Comparison of ENCODE assay signal across 15 cellular contexts in genomic region chr11:85318573-85318972, GRCh38.
"Had no signal": no experiment of that assay in that cellular context is flagged by ENCODE, and none has a peak within 500 bp of the region (broad histone marks: within the 10 kb centered on the region; RNA-seq: fewer than 3 reads in every experiment).

No MANE protein-coding gene starts in this region.

- H3K4me1 Mint-ChIP-seq: activated naive CD8-positive, alpha-beta T cell treated with anti-CD3 and anti-CD28 coated beads, Interleukin-2, amount 10 ng/mL, durations not matched to agents 7 days and 5 days; natural killer cell had no signal

- H3K27ac Mint-ChIP-seq: activated naive CD8-positive, alpha-beta T cell treated with anti-CD3 and anti-CD28 coated beads, Interleukin-2, amount 10 ng/mL, durations not matched to agents 7 days and 5 days; activated T-helper 1 cell treated with anti-CD3 and anti-CD28 coated beads, Interleukin-12 subunit alpha, Interleukin-12 subunit beta, Interleukin-2, Interleukin-4 antibody, amounts not matched to agents 30 ng/mL and 10 ng/mL and 1 ng/mL, durations not matched to agents 14 hours and 24 hours and 36 hours; memory B cell; natural killer cell; WTC11 had no signal

- H3K27me3 ChIP-seq: brain microvascular endothelial cell, right atrium auricular region had no signal

- ATAC-seq: natural killer cell; stimulated activated memory B cell treated with anti-CD40 and anti-IgM and Interleukin-4, amounts not matched to agents 10 μg/mL and 1 μg/mL and 100 μg/mL, for 72 hours; WTC11 had no signal

- H3K36me3 Mint-ChIP-seq: activated naive CD8-positive, alpha-beta T cell treated with anti-CD3 and anti-CD28 coated beads, Interleukin-2, amount 10 ng/mL, durations not matched to agents 7 days and 5 days; memory B cell; natural killer cell; stimulated activated memory B cell treated with anti-CD40 and anti-IgM and Interleukin-4, amounts not matched to agents 10 μg/mL and 1 μg/mL and 100 μg/mL, for 72 hours; WTC11 had no signal

- H3K4me3 Mint-ChIP-seq: activated naive CD8-positive, alpha-beta T cell treated with anti-CD3 and anti-CD28 coated beads, Interleukin-2, amount 10 ng/mL, durations not matched to agents 7 days and 5 days; activated T-helper 1 cell treated with anti-CD3 and anti-CD28 coated beads, Interleukin-12 subunit alpha, Interleukin-12 subunit beta, Interleukin-2, Interleukin-4 antibody, amounts not matched to agents 30 ng/mL and 10 ng/mL and 1 ng/mL, durations not matched to agents 14 hours and 24 hours and 36 hours; memory B cell; natural killer cell; stimulated activated memory B cell treated with anti-CD40 and anti-IgM and Interleukin-4, amounts not matched to agents 10 μg/mL and 1 μg/mL and 100 μg/mL, for 72 hours; WTC11 had no signal

- H3K9me3 Mint-ChIP-seq: activated naive CD8-positive, alpha-beta T cell treated with anti-CD3 and anti-CD28 coated beads, Interleukin-2, amount 10 ng/mL, durations not matched to agents 7 days and 5 days; activated T-helper 1 cell treated with anti-CD3 and anti-CD28 coated beads, Interleukin-12 subunit alpha, Interleukin-12 subunit beta, Interleukin-2, Interleukin-4 antibody, amounts not matched to agents 30 ng/mL and 10 ng/mL and 1 ng/mL, durations not matched to agents 14 hours and 24 hours and 36 hours; memory B cell; stimulated activated memory B cell treated with anti-CD40 and anti-IgM and Interleukin-4, amounts not matched to agents 10 μg/mL and 1 μg/mL and 100 μg/mL, for 72 hours; WTC11 had no signal

- DNase-seq: activated CD4-positive, alpha-beta T cell treated with anti-CD3 and anti-CD28 coated beads for 48 hours; activated naive CD8-positive, alpha-beta T cell treated with anti-CD3 and anti-CD28 coated beads, Interleukin-2, amount 10 ng/mL, durations not matched to agents 7 days and 5 days; brain microvascular endothelial cell; effector memory CD4-positive, alpha-beta T cell; foreskin fibroblast; hypothalamus; left ventricle myocardium inferior; natural killer cell; posterior cingulate gyrus; stimulated activated CD4-positive, alpha-beta T cell treated with anti-CD3 and anti-CD28 coated beads, Interleukin-2, amount 100 ng/mL, for 48 hours had no signal

- H3K4me3 ChIP-seq: left ventricle myocardium inferior, right atrium auricular region had no signal

- H3K27me3 Mint-ChIP-seq: activated naive CD8-positive, alpha-beta T cell treated with anti-CD3 and anti-CD28 coated beads, Interleukin-2, amount 10 ng/mL, durations not matched to agents 7 days and 5 days; memory B cell; stimulated activated memory B cell treated with anti-CD40 and anti-IgM and Interleukin-4, amounts not matched to agents 10 μg/mL and 1 μg/mL and 100 μg/mL, for 72 hours had no signal

- H3K27ac ChIP-seq: brain microvascular endothelial cell, left ventricle myocardium inferior, right atrium auricular region had no signal
